In genomic region chr2:219628235-219628985, GRCh38 we compare ENCODE assay signal across 1 cellular context.
TF ChIP-seq lines count a peak whose summit lies in the region.

No MANE protein-coding gene starts in this region.

TF ChIP-seq in GM23338, 12 proteins besides CTCF, POLR2A, EP300 and RAD21 (continued from another document):
- TF ChIP-seq, protein P1, sequence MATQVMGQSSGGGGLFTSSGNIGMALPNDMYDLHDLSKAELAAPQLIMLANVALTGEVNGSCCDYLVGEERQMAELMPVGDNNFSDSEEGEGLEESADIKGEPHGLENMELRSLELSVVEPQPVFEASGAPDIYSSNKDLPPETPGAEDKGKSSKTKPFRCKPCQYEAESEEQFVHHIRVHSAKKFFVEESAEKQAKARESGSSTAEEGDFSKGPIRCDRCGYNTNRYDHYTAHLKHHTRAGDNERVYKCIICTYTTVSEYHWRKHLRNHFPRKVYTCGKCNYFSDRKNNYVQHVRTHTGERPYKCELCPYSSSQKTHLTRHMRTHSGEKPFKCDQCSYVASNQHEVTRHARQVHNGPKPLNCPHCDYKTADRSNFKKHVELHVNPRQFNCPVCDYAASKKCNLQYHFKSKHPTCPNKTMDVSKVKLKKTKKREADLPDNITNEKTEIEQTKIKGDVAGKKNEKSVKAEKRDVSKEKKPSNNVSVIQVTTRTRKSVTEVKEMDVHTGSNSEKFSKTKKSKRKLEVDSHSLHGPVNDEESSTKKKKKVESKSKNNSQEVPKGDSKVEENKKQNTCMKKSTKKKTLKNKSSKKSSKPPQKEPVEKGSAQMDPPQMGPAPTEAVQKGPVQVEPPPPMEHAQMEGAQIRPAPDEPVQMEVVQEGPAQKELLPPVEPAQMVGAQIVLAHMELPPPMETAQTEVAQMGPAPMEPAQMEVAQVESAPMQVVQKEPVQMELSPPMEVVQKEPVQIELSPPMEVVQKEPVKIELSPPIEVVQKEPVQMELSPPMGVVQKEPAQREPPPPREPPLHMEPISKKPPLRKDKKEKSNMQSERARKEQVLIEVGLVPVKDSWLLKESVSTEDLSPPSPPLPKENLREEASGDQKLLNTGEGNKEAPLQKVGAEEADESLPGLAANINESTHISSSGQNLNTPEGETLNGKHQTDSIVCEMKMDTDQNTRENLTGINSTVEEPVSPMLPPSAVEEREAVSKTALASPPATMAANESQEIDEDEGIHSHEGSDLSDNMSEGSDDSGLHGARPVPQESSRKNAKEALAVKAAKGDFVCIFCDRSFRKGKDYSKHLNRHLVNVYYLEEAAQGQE (IDR thresholded peaks at IDR 0.05; ENCODE audit: unreplicated experiment): no peak
- TF ChIP-seq, protein P2, sequence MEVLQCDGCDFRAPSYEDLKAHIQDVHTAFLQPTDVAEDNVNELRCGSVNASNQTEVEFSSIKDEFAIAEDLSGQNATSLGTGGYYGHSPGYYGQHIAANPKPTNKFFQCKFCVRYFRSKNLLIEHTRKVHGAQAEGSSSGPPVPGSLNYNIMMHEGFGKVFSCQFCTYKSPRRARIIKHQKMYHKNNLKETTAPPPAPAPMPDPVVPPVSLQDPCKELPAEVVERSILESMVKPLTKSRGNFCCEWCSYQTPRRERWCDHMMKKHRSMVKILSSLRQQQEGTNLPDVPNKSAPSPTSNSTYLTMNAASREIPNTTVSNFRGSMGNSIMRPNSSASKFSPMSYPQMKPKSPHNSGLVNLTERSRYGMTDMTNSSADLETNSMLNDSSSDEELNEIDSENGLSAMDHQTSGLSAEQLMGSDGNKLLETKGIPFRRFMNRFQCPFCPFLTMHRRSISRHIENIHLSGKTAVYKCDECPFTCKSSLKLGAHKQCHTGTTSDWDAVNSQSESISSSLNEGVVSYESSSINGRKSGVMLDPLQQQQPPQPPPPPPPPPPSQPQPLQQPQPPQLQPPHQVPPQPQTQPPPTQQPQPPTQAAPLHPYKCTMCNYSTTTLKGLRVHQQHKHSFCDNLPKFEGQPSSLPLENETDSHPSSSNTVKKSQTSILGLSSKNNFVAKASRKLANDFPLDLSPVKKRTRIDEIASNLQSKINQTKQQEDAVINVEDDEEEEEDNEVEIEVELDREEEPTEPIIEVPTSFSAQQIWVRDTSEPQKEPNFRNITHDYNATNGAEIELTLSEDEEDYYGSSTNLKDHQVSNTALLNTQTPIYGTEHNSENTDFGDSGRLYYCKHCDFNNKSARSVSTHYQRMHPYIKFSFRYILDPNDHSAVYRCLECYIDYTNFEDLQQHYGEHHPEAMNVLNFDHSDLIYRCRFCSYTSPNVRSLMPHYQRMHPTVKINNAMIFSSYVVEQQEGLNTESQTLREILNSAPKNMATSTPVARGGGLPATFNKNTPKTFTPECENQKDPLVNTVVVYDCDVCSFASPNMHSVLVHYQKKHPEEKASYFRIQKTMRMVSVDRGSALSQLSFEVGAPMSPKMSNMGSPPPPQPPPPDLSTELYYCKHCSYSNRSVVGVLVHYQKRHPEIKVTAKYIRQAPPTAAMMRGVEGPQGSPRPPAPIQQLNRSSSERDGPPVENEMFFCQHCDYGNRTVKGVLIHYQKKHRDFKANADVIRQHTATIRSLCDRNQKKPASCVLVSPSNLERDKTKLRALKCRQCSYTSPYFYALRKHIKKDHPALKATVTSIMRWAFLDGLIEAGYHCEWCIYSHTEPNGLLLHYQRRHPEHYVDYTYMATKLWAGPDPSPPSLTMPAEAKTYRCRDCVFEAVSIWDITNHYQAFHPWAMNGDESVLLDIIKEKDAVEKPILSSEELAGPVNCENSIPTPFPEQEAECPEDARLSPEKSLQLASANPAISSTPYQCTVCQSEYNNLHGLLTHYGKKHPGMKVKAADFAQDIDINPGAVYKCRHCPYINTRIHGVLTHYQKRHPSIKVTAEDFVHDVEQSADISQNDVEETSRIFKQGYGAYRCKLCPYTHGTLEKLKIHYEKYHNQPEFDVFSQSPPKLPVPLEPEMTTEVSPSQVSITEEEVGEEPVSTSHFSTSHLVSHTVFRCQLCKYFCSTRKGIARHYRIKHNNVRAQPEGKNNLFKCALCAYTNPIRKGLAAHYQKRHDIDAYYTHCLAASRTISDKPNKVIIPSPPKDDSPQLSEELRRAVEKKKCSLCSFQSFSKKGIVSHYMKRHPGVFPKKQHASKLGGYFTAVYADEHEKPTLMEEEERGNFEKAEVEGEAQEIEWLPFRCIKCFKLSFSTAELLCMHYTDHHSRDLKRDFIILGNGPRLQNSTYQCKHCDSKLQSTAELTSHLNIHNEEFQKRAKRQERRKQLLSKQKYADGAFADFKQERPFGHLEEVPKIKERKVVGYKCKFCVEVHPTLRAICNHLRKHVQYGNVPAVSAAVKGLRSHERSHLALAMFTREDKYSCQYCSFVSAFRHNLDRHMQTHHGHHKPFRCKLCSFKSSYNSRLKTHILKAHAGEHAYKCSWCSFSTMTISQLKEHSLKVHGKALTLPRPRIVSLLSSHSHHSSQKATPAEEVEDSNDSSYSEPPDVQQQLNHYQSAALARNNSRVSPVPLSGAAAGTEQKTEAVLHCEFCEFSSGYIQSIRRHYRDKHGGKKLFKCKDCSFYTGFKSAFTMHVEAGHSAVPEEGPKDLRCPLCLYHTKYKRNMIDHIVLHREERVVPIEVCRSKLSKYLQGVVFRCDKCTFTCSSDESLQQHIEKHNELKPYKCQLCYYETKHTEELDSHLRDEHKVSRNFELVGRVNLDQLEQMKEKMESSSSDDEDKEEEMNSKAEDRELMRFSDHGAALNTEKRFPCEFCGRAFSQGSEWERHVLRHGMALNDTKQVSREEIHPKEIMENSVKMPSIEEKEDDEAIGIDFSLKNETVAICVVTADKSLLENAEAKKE (CRISPR knock-in tag; IDR thresholded peaks at IDR 0.05): no peak
- no peak for TF ChIP-seq POLR2AphosphoS5 (IDR thresholded peaks at IDR 0.05; ENCODE audit: low read depth)
- no peak for TF ChIP-seq STAT1 (IDR thresholded peaks at IDR 0.05; ENCODE audit: unreplicated experiment)
- TF ChIP-seq CREB1 (CRISPR knock-in tag; IDR thresholded peaks at IDR 0.05; ENCODE audit: low read depth): no peak
- no peak for TF ChIP-seq ZNF331 (CRISPR knock-in tag; IDR thresholded peaks at IDR 0.05; ENCODE audit: low read depth)
